ENCODE assay signal across 8 cellular contexts in the genomic region with DNA sequence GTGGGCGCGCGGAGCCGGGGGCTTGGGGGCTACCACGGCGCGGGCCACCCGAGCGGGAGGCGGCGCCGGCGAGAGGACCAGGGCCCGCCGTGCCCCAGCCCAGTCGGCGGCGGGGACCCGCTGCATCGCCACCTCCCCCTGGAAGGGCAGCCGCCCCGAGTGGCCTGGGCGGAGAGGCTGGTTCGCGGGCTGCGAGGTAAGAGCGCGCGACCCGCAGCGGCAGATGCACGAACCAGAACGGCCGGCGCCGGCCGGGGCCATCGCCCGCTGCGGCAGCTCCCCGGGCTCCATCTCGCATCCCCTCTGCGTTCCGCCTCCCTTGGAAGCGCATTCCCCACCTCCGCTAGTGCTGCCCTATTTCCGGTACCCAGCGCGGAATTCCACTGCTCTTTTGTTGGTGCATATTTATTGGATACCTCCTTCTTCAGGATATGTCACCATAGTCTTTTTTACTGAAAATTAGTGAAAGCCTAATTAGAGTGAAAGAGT. TPM values are rescaled to one million over a fixed set of nuclear protein-coding genes. Genes with fewer than 3 reads are reported as not detected.
DNase-seq lines count a peak whose midpoint lies in the region; ATAC-seq and TF ChIP-seq lines count a peak whose summit lies in the region.

No MANE protein-coding gene starts in this region.

- peaks cover 29% of the 10 kb centered on the region for H3K4me1 Mint-ChIP-seq in T-helper 1 cell treated with Interleukin-12 subunit alpha and Interleukin-12 subunit beta and Interleukin-4 antibody, amounts not matched to agents 30 μg/mL and 1 μg/mL, for 36 hours (ENCODE audit: low read depth)

- no peak for TF ChIP-seq CTCF in GM12865 (IDR thresholded peaks at IDR 0.05; ENCODE audit: insufficient read depth, low read depth, low read length, missing control alignments)
- no peak for TF ChIP-seq CTCF in colonic mucosa (IDR thresholded peaks at IDR 0.05)

- H3K27ac ChIP-seq in HUES6 (ENCODE audit: low read depth, low read length), result peak overlapping the region; percentile 43; the same call in 1 of the 2 replicates
- H3K27ac ChIP-seq in colonic mucosa, result peak overlapping the region; percentile 72
- peak overlapping the region; percentile 77 for H3K27ac ChIP-seq in layer of hippocampus (ENCODE audit: low read depth, low read length)

- peak; percentile 59 for DNase-seq in GM12865 (ENCODE audit: low read depth)
- peak; percentile 61 for DNase-seq in colonic mucosa
- peak; percentile 16 for DNase-seq in stimulated activated CD4-positive, alpha-beta T cell treated with anti-CD3 and anti-CD28 coated beads, Interleukin-1b, Interleukin-23, amount 100 ng/mL, for 48 hours
- no peak for DNase-seq in OCI-M2 (lab: John Stamatoyannopoulos, UW; ENCODE audit: unreplicated experiment)

- H3K9ac ChIP-seq in HUES6 (ENCODE audit: low read length) (peak overlapping the region; percentile 93), colonic mucosa (ENCODE audit: low read depth in 2 of 2, low read length in 2 of 2) (peak overlapping the region in 1 of 2 donors; percentile 87)

- intact Hi-C loops in colonic mucosa (cut with DNase I), result no loop called here

- peaks cover 25% of the 10 kb centered on the region for H3K27me3 ChIP-seq in HUES6 (ENCODE audit: control insufficient read depth, insufficient read depth, low read length)
- H3K27me3 ChIP-seq in colonic mucosa, result no peaks in the 10 kb centered on the region
- no peaks in the 10 kb centered on the region for H3K27me3 ChIP-seq in layer of hippocampus (ENCODE audit: control insufficient read depth, insufficient read depth, low read length)

- peak; percentile 33 for ATAC-seq in GM21529 (IDR thresholded peaks at IDR 0.05; ENCODE audit: unreplicated experiment)

- peak overlapping the region; percentile 56 for H3K27ac Mint-ChIP-seq in T-helper 1 cell treated with Interleukin-12 subunit alpha and Interleukin-12 subunit beta and Interleukin-4 antibody, amounts not matched to agents 30 μg/mL and 1 μg/mL, for 36 hours

- H3K4me3 ChIP-seq in GM12865 (ENCODE audit: low read depth, low read length) (peak overlapping the region; percentile 87), HUES6 (ENCODE audit: low read depth, low read length) (peak overlapping the region; percentile 90), colonic mucosa (peak overlapping the region; percentile 90)

- peaks cover 9% of the 10 kb centered on the region for H3K36me3 Mint-ChIP-seq in T-helper 1 cell treated with Interleukin-12 subunit alpha and Interleukin-12 subunit beta and Interleukin-4 antibody, amounts not matched to agents 30 μg/mL and 1 μg/mL, for 36 hours (ENCODE audit: low read depth)

- no peaks in the 10 kb centered on the region for H3K9me3 Mint-ChIP-seq in T-helper 1 cell treated with Interleukin-12 subunit alpha and Interleukin-12 subunit beta and Interleukin-4 antibody, amounts not matched to agents 30 μg/mL and 1 μg/mL, for 36 hours

- H3K4me1 ChIP-seq in HUES6 (ENCODE audit: control insufficient read depth, insufficient read depth, low read length) (peaks cover 30% of the 10 kb centered on the region), colonic mucosa (no peaks in the 10 kb centered on the region)

- H3K4me3 Mint-ChIP-seq in T-helper 1 cell treated with Interleukin-12 subunit alpha and Interleukin-12 subunit beta and Interleukin-4 antibody, amounts not matched to agents 30 μg/mL and 1 μg/mL, for 36 hours, result peak overlapping the region; percentile 94

- H3K27me3 Mint-ChIP-seq in T-helper 1 cell treated with Interleukin-12 subunit alpha and Interleukin-12 subunit beta and Interleukin-4 antibody, amounts not matched to agents 30 μg/mL and 1 μg/mL, for 36 hours (ENCODE audit: low read depth), result peaks cover 20% of the 10 kb centered on the region

- H3K9me3 ChIP-seq in HUES6 (ENCODE audit: control insufficient read depth, insufficient read depth, low read depth, low read length), result no peaks in the 10 kb centered on the region
- no peaks in the 10 kb centered on the region for H3K9me3 ChIP-seq in colonic mucosa

- H3K36me3 ChIP-seq in HUES6 (ENCODE audit: control insufficient read depth, insufficient read depth, low read length), result no peaks in the 10 kb centered on the region
- H3K36me3 ChIP-seq in colonic mucosa, result no peaks in the 10 kb centered on the region

RNA-seq across cellular contexts. Expression of a gene that starts 0.7 kb away (rescaled TPM):
- total RNA-seq in colonic mucosa, result 1 to 10 TPM; 5.9 to 9.2 TPM

RNA-seq across cellular contexts. Expression of a gene that starts 32.7 kb away (rescaled TPM):
- total RNA-seq in colonic mucosa, result 10 to 100 TPM in 1 of 2 donors, 1 to 10 TPM in 1; 3.9 to 11.6 TPM
